ENCODE assay signal across 15 cellular contexts in the genomic region with DNA sequence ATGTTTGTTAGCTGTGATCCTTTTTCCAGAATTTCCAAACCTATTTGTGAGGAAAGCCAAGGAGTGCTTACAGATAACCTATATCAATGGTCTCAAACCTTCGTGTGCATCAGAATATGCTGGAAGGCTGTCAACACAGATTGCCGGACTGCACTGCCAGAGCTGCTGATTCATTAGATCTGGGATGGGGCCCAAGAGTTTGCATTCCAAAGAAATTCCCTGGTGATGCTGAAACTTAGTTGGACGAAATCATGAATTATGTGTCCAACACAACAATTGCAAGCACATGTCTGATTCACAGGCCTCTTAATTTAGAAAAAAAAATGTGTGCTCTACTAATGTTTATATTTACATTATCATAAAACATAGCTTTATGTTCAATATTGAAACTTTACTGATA.
A peak's percentile ranks its signal among the peaks of the same experiment; 100 is the strongest.
DNase-seq lines count a peak whose midpoint lies in the region; ATAC-seq and TF ChIP-seq lines count a peak whose summit lies in the region.
"Had no signal": no experiment of that assay in that cellular context is flagged by ENCODE, and none has a peak within 500 bp of the region (broad histone marks: within the 10 kb centered on the region; RNA-seq: fewer than 3 reads in every experiment).

No MANE protein-coding gene starts in this region.

- POLR2A ChIA-PET in CD8-positive, alpha-beta memory T cell (lab: Charles Lee), result no interaction called here

- no peak overlapping the region for H3K27ac Mint-ChIP-seq in CD8-positive, alpha-beta memory T cell
- H3K27ac Mint-ChIP-seq: activated T-helper 1 cell treated with anti-CD3 and anti-CD28 coated beads, Interleukin-12 subunit alpha, Interleukin-12 subunit beta, Interleukin-2, Interleukin-4 antibody, amounts not matched to agents 30 ng/mL and 10 ng/mL and 1 ng/mL, durations not matched to agents 14 hours and 24 hours and 36 hours had no signal

- no peak for TF ChIP-seq POLR2A in GM18505 (IDR thresholded peaks at IDR 0.05; ENCODE audit: borderline replicate concordance, extremely low read depth, insufficient read depth, insufficient read length)

- H3K9me3 Mint-ChIP-seq in CD8-positive, alpha-beta memory T cell, result peaks cover 0 to 15% (median 5%) of the 10 kb centered on the region in 5 donors

- TF ChIP-seq CTCF in AG09319 (IDR thresholded peaks at IDR 0.05; ENCODE audit: low read depth, low read length), result no peak

- H3K4me3 ChIP-seq in MG63, result no peak overlapping the region
- no peak overlapping the region for H3K4me3 ChIP-seq in CD8-positive, alpha-beta memory T cell (ENCODE audit: low read length)
- H3K4me3 ChIP-seq: upper lobe of left lung had no signal

- H3K27me3 ChIP-seq in MG63, result no peaks in the 10 kb centered on the region
- H3K27me3 ChIP-seq in CD8-positive, alpha-beta memory T cell (ENCODE audit: insufficient read depth, low read length, poor library complexity, severe bottlenecking), result no peaks in the 10 kb centered on the region
- H3K27me3 ChIP-seq: upper lobe of left lung had no signal

- H3K36me3 ChIP-seq in MG63, result no peaks in the 10 kb centered on the region
- no peaks in the 10 kb centered on the region for H3K36me3 ChIP-seq in CD8-positive, alpha-beta memory T cell (ENCODE audit: insufficient read depth, low read length)
- H3K36me3 ChIP-seq: upper lobe of left lung had no signal

- no peaks in the 10 kb centered on the region for H3K36me3 Mint-ChIP-seq in CD8-positive, alpha-beta memory T cell

- DNase-seq in AG09319 (ENCODE audit: extremely low read depth, low read depth) (peak; percentile 61), MG63 (peak; percentile 78), epidermal melanocyte (ENCODE audit: insufficient read length, low spot score) (peak; percentile 15), midbrain (lab: John Stamatoyannopoulos, UW) (peak; percentile 5), NCI-H146 (lab: John Stamatoyannopoulos, UW) (no peak), SIG-M5 (lab: John Stamatoyannopoulos, UW) (no peak)
- DNase-seq in CD8-positive, alpha-beta memory T cell, result no peak
- DNase-seq: glutamatergic neuron, retina, SHP77 treated with DMSO at 0.1 percent for 48 hours, upper lobe of left lung had no signal

- no peaks in the 10 kb centered on the region for H3K9me3 ChIP-seq in MG63
- no peaks in the 10 kb centered on the region for H3K9me3 ChIP-seq in CD8-positive, alpha-beta memory T cell (ENCODE audit: low read length)
- H3K9me3 ChIP-seq: upper lobe of left lung had no signal

- H3K4me3 Mint-ChIP-seq in CD8-positive, alpha-beta memory T cell, result no peak overlapping the region
- H3K4me3 Mint-ChIP-seq: activated T-helper 1 cell treated with anti-CD3 and anti-CD28 coated beads, Interleukin-12 subunit alpha, Interleukin-12 subunit beta, Interleukin-2, Interleukin-4 antibody, amounts not matched to agents 30 ng/mL and 10 ng/mL and 1 ng/mL, durations not matched to agents 14 hours and 24 hours and 36 hours; central memory CD8-positive, alpha-beta T cell had no signal

- H3K27ac ChIP-seq in CD8-positive, alpha-beta memory T cell (ENCODE audit: low read depth, low read length), result no peak overlapping the region
- H3K27ac ChIP-seq: C4-2B, upper lobe of left lung had no signal

- CTCF ChIA-PET in CD8-positive, alpha-beta memory T cell (lab: Charles Lee), result no interaction called here

- H3K27me3 Mint-ChIP-seq in CD8-positive, alpha-beta memory T cell, result no peaks in the 10 kb centered on the region
- H3K27me3 Mint-ChIP-seq: central memory CD8-positive, alpha-beta T cell had no signal

- ATAC-seq in GM18505 (IDR thresholded peaks at IDR 0.05; ENCODE audit: unreplicated experiment), result no peak

- no peaks in the 10 kb centered on the region for H3K4me1 Mint-ChIP-seq in CD8-positive, alpha-beta memory T cell
- H3K4me1 Mint-ChIP-seq: central memory CD8-positive, alpha-beta T cell had no signal

- no peaks in the 10 kb centered on the region for H3K4me1 ChIP-seq in CD8-positive, alpha-beta memory T cell (ENCODE audit: insufficient read depth, low read length)
- H3K4me1 ChIP-seq: upper lobe of left lung had no signal

Comparison
In these comparisons a context has a peak if more than half of its experiments do, and no peak if none do; other contexts are left out.
1. DNase-seq: peak in AG09319 (single experiment), MG63 (single experiment), epidermal melanocyte (single experiment) and midbrain (single experiment); none in NCI-H146 (single experiment), CD8-positive, alpha-beta memory T cell (0 of 5) and SIG-M5 (single experiment).